ENCODE assay signal across 1 cellular context in genomic region chr1:54859687-54860391, GRCh38.
TF ChIP-seq lines count a peak whose summit lies in the region.

No MANE protein-coding gene starts in this region.

TF ChIP-seq in WTC11, 78 proteins besides CTCF, POLR2A, EP300 and RAD21 (continued from another document):
- no peak for TF ChIP-seq AR (CRISPR knock-in tag; IDR thresholded peaks at IDR 0.05)
- no peak for TF ChIP-seq FOXJ3 (CRISPR knock-in tag; IDR thresholded peaks at IDR 0.05; ENCODE audit: borderline replicate concordance)
- TF ChIP-seq ZSCAN18 (CRISPR knock-in tag; IDR thresholded peaks at IDR 0.05): no peak
- no peak for TF ChIP-seq PREB (CRISPR knock-in tag; IDR thresholded peaks at IDR 0.05; ENCODE audit: borderline replicate concordance)
- no peak for TF ChIP-seq MAX (CRISPR knock-in tag; IDR thresholded peaks at IDR 0.05)
- no peak for TF ChIP-seq FOXK1 (CRISPR knock-in tag; IDR thresholded peaks at IDR 0.05)
- TF ChIP-seq ZNF317 (CRISPR knock-in tag; IDR thresholded peaks at IDR 0.05; ENCODE audit: borderline replicate concordance, low read depth): no peak
TF ChIP-seq in WTC11: peak in this region for 0.
